14 cellular contexts compared by ENCODE assay signal in the genomic region with DNA sequence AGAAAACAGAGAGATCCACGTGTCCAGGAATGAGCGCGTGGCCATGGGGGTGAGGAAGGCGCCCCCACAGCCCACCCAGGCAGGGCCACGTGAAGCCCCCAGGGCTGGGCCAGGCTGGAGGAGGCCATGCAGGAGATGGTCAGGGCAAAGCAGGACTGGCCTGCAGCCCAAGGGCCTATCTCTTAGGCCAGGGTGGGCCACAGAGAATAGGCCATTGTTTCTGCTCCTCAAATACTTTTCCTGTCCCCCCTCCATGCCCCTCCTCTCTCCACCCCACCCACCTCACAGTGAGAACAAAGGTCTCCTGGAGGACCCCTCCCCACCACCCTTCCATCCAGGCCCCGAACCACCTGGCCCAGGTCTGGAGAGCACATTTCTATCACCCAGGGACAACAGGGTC. TPM values are rescaled to one million over a fixed set of nuclear protein-coding genes. Genes with fewer than 3 reads are reported as not detected.
A peak's percentile ranks its signal among the peaks of the same experiment; 100 is the strongest.
DNase-seq lines count a peak whose midpoint lies in the region; ATAC-seq and TF ChIP-seq lines count a peak whose summit lies in the region.
"Had no signal": no experiment of that assay in that cellular context is flagged by ENCODE, and none has a peak within 500 bp of the region (broad histone marks: within the 10 kb centered on the region; RNA-seq: fewer than 3 reads in every experiment).

No MANE protein-coding gene starts in this region.

- H3K36me3 ChIP-seq in HUES48 (ENCODE audit: control insufficient read depth, insufficient read depth, low read length) (no peaks in the 10 kb centered on the region), ectodermal cell (ENCODE audit: control insufficient read depth, insufficient read depth, low read length) (no peaks in the 10 kb centered on the region), mesenchymal stem cell (ENCODE audit: control insufficient read depth in 1 of 2, insufficient read depth in 2 of 2, low read depth in 1 of 2, low read length in 2 of 2) (no peaks in the 10 kb centered on the region), spleen (no peaks in the 10 kb centered on the region)
- H3K36me3 ChIP-seq: prostate gland had no signal

- H3K9ac ChIP-seq in HUES48 (ENCODE audit: low read depth, low read length) (no peak overlapping the region), mesenchymal stem cell (ENCODE audit: low read length) (no peak overlapping the region)

- peak overlapping the region; percentile 96 to 100 for H2BK12ac ChIP-seq in mesenchymal stem cell (ENCODE audit: low read length in 2 of 2)

- H2AK5ac ChIP-seq in mesenchymal stem cell (ENCODE audit: low read length, severe bottlenecking): peak overlapping the region; percentile 91

- peak overlapping the region; percentile 95 for H4K8ac ChIP-seq in mesenchymal stem cell (ENCODE audit: low read length)

- intact Hi-C loops in spleen (cut with DNase I; ENCODE audit: low total_unique reads): no loop called here

- peak overlapping the region; percentile 74 for H3K27ac ChIP-seq in HUES48 (ENCODE audit: low read depth, low read length)
- peak overlapping the region; percentile 90 for H3K27ac ChIP-seq in ectodermal cell (ENCODE audit: insufficient read depth, low read depth, low read length, poor library complexity, severe bottlenecking)
- no peak overlapping the region for H3K27ac ChIP-seq in mesenchymal stem cell (ENCODE audit: low read length, poor library complexity, severe bottlenecking)
- H3K27ac ChIP-seq in spleen: peak overlapping the region in 6 of 8 donors; percentile 16 to 74 (median 69)

- TF ChIP-seq POLR2A in spleen (IDR thresholded peaks at IDR 0.05): no peak

- peak overlapping the region; percentile 91 to 99 for H3K4ac ChIP-seq in mesenchymal stem cell (ENCODE audit: low read depth in 1 of 2, low read length in 2 of 2)

- no peaks in the 10 kb centered on the region for H3K79me1 ChIP-seq in mesenchymal stem cell (replicated peaks; ENCODE audit: low read length, poor library complexity, severe bottlenecking)

- H3K23ac ChIP-seq in mesenchymal stem cell (ENCODE audit: low read length in 2 of 2): no peak overlapping the region

- ATAC-seq in GM19328 (IDR thresholded peaks at IDR 0.05; ENCODE audit: unreplicated experiment) (no peak), GM19463 (IDR thresholded peaks at IDR 0.05; ENCODE audit: unreplicated experiment) (no peak)
- ATAC-seq: left lobe of liver had no signal

- H4K91ac ChIP-seq in mesenchymal stem cell (ENCODE audit: low read length): peak overlapping the region; percentile 99

- TF ChIP-seq CTCF in spleen (IDR thresholded peaks at IDR 0.05 in 8 of 11, conservative IDR thresholded peaks at IDR 0.05 in 3 of 11): no peak

- H3K27me3 ChIP-seq in HUES48 (ENCODE audit: control insufficient read depth, insufficient read depth, low read length) (peaks cover 6% of the 10 kb centered on the region), ectodermal cell (ENCODE audit: control insufficient read depth, insufficient read depth, low read length, poor library complexity, severe bottlenecking) (no peaks in the 10 kb centered on the region), mesenchymal stem cell (ENCODE audit: control insufficient read depth in 1 of 2, insufficient read depth in 1 of 2, low read length in 2 of 2) (no peaks in the 10 kb centered on the region), spleen (replicated peaks in 1 of 7) (peaks cover 0 to 43% (median 0%) of the 10 kb centered on the region in 7 donors)

- H2BK120ac ChIP-seq in mesenchymal stem cell (ENCODE audit: low read depth, low read length): peak overlapping the region; percentile 99

- no peak overlapping the region for H3K4me2 ChIP-seq in mesenchymal stem cell (ENCODE audit: low read length, poor library complexity, severe bottlenecking)

- peak overlapping the region; percentile 93 to 97 for H3K18ac ChIP-seq in mesenchymal stem cell (ENCODE audit: low read depth in 1 of 2, low read length in 2 of 2)

- WGBS in ectodermal cell, 2 experiments: 72 to 76% methylated on average over 6 of the region's 6 CpGs
- WGBS in mesenchymal stem cell: 73% methylated on average over 6 of the region's 6 CpGs
- 65 to 90% (median 70%) methylated on average over 6 of the region's 6 CpGs for WGBS in spleen, 5 donors

- DNase-seq in mesenchymal stem cell: no peak
- DNase-seq in spleen: no peak
- no peak for DNase-seq in NK-92 (lab: John Stamatoyannopoulos, UW; ENCODE audit: unreplicated experiment)
- no peak for DNase-seq in ACHN
- DNase-seq: activated naive CD4-positive, alpha-beta T cell treated with anti-CD3 and anti-CD28 coated beads, Interleukin-2, amount 50 U/mL, for 16 hours; NCI-H1092 treated with DMSO at 0.1 percent for 48 hours had no signal

- H3K9me3 ChIP-seq in HUES48 (ENCODE audit: control insufficient read depth, insufficient read depth, low read length): no peaks in the 10 kb centered on the region
- no peaks in the 10 kb centered on the region for H3K9me3 ChIP-seq in ectodermal cell (ENCODE audit: control insufficient read depth, low read length)
- no peaks in the 10 kb centered on the region for H3K9me3 ChIP-seq in mesenchymal stem cell (ENCODE audit: control insufficient read depth, low read length)
- H3K9me3 ChIP-seq in spleen: no peaks in the 10 kb centered on the region
- H3K9me3 ChIP-seq: prostate gland had no signal

- H3K14ac ChIP-seq in mesenchymal stem cell (ENCODE audit: low read length in 2 of 2): peak overlapping the region in 1 of 2 experiments; percentile 81

- peaks cover 20% of the 10 kb centered on the region for H3K4me1 ChIP-seq in HUES48 (ENCODE audit: control insufficient read depth, insufficient read depth, low read length)
- peaks cover 45% of the 10 kb centered on the region for H3K4me1 ChIP-seq in ectodermal cell (ENCODE audit: control insufficient read depth, insufficient read depth, low read length)
- H3K4me1 ChIP-seq in mesenchymal stem cell (ENCODE audit: control insufficient read depth, insufficient read depth, low read depth, low read length): peaks cover 49% of the 10 kb centered on the region
- H3K4me1 ChIP-seq in spleen: peaks cover 0 to 57% (median 24%) of the 10 kb centered on the region in 6 donors
- H3K4me1 ChIP-seq: prostate gland had no signal

- H3K4me3 ChIP-seq in HUES48 (ENCODE audit: low read depth, low read length): no peak overlapping the region
- H3K4me3 ChIP-seq in ectodermal cell (ENCODE audit: insufficient read depth, low read depth, low read length): no peak overlapping the region
- no peak overlapping the region for H3K4me3 ChIP-seq in mesenchymal stem cell (ENCODE audit: insufficient read depth in 1 of 2, low read depth in 1 of 2, low read length in 2 of 2)
- no peak overlapping the region for H3K4me3 ChIP-seq in spleen
- H3K4me3 ChIP-seq: prostate gland had no signal

- H2AFZ ChIP-seq in mesenchymal stem cell (ENCODE audit: low read depth, low read length): no peak overlapping the region

- in situ Hi-C loops in ACHN (cut with HindIII; ENCODE audit: low pct_ligation_motif_present, low pct_unique_long_range_greater_than_20kb, low sequenced_read_pairs): no loop called here

- H2BK15ac ChIP-seq in mesenchymal stem cell (ENCODE audit: low read depth, poor library complexity, severe bottlenecking): peak overlapping the region; percentile 96

- H2BK5ac ChIP-seq in mesenchymal stem cell (ENCODE audit: low read depth, low read length, poor library complexity, severe bottlenecking): no peak overlapping the region

RNA-seq across cellular contexts. Expression of gene CDC42EP1, which starts 8.3 kb away (rescaled TPM):
- polyA plus RNA-seq in ectodermal cell (2013, experiment 1 of 4): 12.9 TPM
- 13.4 TPM for polyA plus RNA-seq in ectodermal cell (2013, experiment 2 of 4)
- 12.9 TPM for polyA plus RNA-seq in ectodermal cell (2013, experiment 3 of 4)
- 13.3 TPM for polyA plus RNA-seq in ectodermal cell (2013, experiment 4 of 4)
- polyA plus RNA-seq in mesenchymal stem cell (2013, experiment 1 of 2): 117 TPM
- polyA plus RNA-seq in mesenchymal stem cell (2013, experiment 2 of 2): 113 TPM
- total RNA-seq in spleen: 10 to 100 TPM; 13.2 to 35.7 (median 22.4) TPM
- 10 to 100 TPM in 1 of 3 donors, 1 to 10 TPM in 2; 4.6 to 13.7 (median 4.8) TPM for polyA plus RNA-seq in spleen

RNA-seq across cellular contexts. Expression of gene LGALS2, which starts 27.9 kb away (rescaled TPM):
- polyA plus RNA-seq in ectodermal cell (2013, experiment 1 of 4): not detected
- not detected for polyA plus RNA-seq in ectodermal cell (2013, experiment 2 of 4)
- not detected for polyA plus RNA-seq in ectodermal cell (2013, experiment 3 of 4)
- not detected for polyA plus RNA-seq in ectodermal cell (2013, experiment 4 of 4)
- polyA plus RNA-seq in mesenchymal stem cell (2013, experiment 1 of 2): not detected
- not detected for polyA plus RNA-seq in mesenchymal stem cell (2013, experiment 2 of 2)
- total RNA-seq in spleen: 10 to 100 TPM in 5 of 7 donors, 1 to 10 TPM in 1, not detected in 1; 3.9 to 22.8 (median 12.8) TPM
- polyA plus RNA-seq in spleen: 10 to 100 TPM; 21.1 to 41.8 (median 25.5) TPM
- total RNA-seq: dermis microvascular lymphatic vessel endothelial cell, NCI-H460, prostate gland had no signal

RNA-seq across cellular contexts. Expression of gene CARD10, which starts 32.8 kb away (rescaled TPM):
- 2.9 TPM for polyA plus RNA-seq in ectodermal cell (2013, experiment 1 of 4)
- polyA plus RNA-seq in ectodermal cell (2013, experiment 2 of 4): 2.9 TPM
- polyA plus RNA-seq in ectodermal cell (2013, experiment 3 of 4): 3.4 TPM
- 3.8 TPM for polyA plus RNA-seq in ectodermal cell (2013, experiment 4 of 4)
- 3.1 TPM for polyA plus RNA-seq in mesenchymal stem cell (2013, experiment 1 of 2)
- 3.2 TPM for polyA plus RNA-seq in mesenchymal stem cell (2013, experiment 2 of 2)
- 10 to 100 TPM in 4 of 7 donors, 1 to 10 TPM in 3; 6.9 to 12.5 (median 11.3) TPM for total RNA-seq in spleen
- polyA plus RNA-seq in spleen: 1 to 10 TPM; 2.5 to 9.1 (median 5.7) TPM

RNA-seq across cellular contexts. Expression of gene GGA1, which starts 56.7 kb away (rescaled TPM):
- 64.5 TPM for polyA plus RNA-seq in ectodermal cell (2013, experiment 1 of 4)
- polyA plus RNA-seq in ectodermal cell (2013, experiment 2 of 4): 66.6 TPM
- polyA plus RNA-seq in ectodermal cell (2013, experiment 3 of 4): 51.9 TPM
- polyA plus RNA-seq in ectodermal cell (2013, experiment 4 of 4): 56.1 TPM
- polyA plus RNA-seq in mesenchymal stem cell (2013, experiment 1 of 2): 25.3 TPM
- 23.1 TPM for polyA plus RNA-seq in mesenchymal stem cell (2013, experiment 2 of 2)
- total RNA-seq in spleen: 100 to 1,000 TPM in 1 of 7 donors, 10 to 100 TPM in 6; 67.6 to 115 (median 82.6) TPM
- polyA plus RNA-seq in spleen: 100 to 1,000 TPM in 2 of 3 donors, 10 to 100 TPM in 1; 43.4 to 134 (median 121) TPM
